In genomic region chr13:96091932-96092253, GRCh38 we compare ENCODE assay signal across 15 cellular contexts. TPM values are rescaled to one million over a fixed set of nuclear protein-coding genes. Genes with fewer than 3 reads are reported as not detected.
DNase-seq lines count a peak whose midpoint lies in the region; ATAC-seq and TF ChIP-seq lines count a peak whose summit lies in the region.
"Had no signal": no experiment of that assay in that cellular context is flagged by ENCODE, and none has a peak within 500 bp of the region (broad histone marks: within the 10 kb centered on the region; RNA-seq: fewer than 3 reads in every experiment).

No MANE protein-coding gene starts in this region.

- H3K9me3 ChIP-seq in left ventricle myocardium inferior (replicated peaks), result no peaks in the 10 kb centered on the region
- H3K9me3 ChIP-seq in heart left ventricle, result no peaks in the 10 kb centered on the region
- no peaks in the 10 kb centered on the region for H3K9me3 ChIP-seq in muscle layer of duodenum (ENCODE audit: control insufficient read depth in 1 of 2, low read length in 2 of 2)

- 5 to 9% (median 9%) methylated on average over 6 of the region's 6 CpGs for WGBS in heart left ventricle, 4 donors

- H3K27ac ChIP-seq in left ventricle myocardium inferior (replicated peaks) (no peak overlapping the region), heart left ventricle (no peak overlapping the region), muscle layer of duodenum (ENCODE audit: low read length) (no peak overlapping the region)
- H3K27ac ChIP-seq: RWPE1 had no signal

- peaks cover 5% of the 10 kb centered on the region for H3K4me1 Mint-ChIP-seq in type B pancreatic cell (ENCODE audit: unreplicated experiment)
- no peaks in the 10 kb centered on the region for H3K4me1 Mint-ChIP-seq in effector memory CD8-positive, alpha-beta T cell (ENCODE audit: low read depth in 2 of 2)

- no peaks in the 10 kb centered on the region for H3K36me3 ChIP-seq in left ventricle myocardium inferior
- H3K36me3 ChIP-seq in heart left ventricle, result no peaks in the 10 kb centered on the region
- H3K36me3 ChIP-seq in muscle layer of duodenum (ENCODE audit: control insufficient read depth in 1 of 2, insufficient read depth in 2 of 2, low read length in 2 of 2), result no peaks in the 10 kb centered on the region

- no peak for TF ChIP-seq CTCF in left ventricle myocardium inferior (IDR thresholded peaks at IDR 0.05; ENCODE audit: borderline replicate concordance)
- TF ChIP-seq CTCF in heart left ventricle (IDR thresholded peaks at IDR 0.05), result no peak
- TF ChIP-seq CTCF in astrocyte of the cerebellum (IDR thresholded peaks at IDR 0.05; ENCODE audit: low read depth, low read length, missing control alignments), result no peak
- TF ChIP-seq CTCF in type B pancreatic cell (conservative IDR thresholded peaks at IDR 0.05), result no peak

- H3K4me3 Mint-ChIP-seq in type B pancreatic cell, result peak overlapping the region; percentile 86
- H3K4me3 Mint-ChIP-seq in effector memory CD8-positive, alpha-beta T cell, result no peak overlapping the region
- H3K4me3 Mint-ChIP-seq: activated CD4-positive, alpha-beta memory T cell treated with anti-CD3 and anti-CD28 coated beads for 36 hours had no signal

- ATAC-seq in heart left ventricle, result no peak
- no peak for ATAC-seq in effector memory CD8-positive, alpha-beta T cell (replicated peaks)
- ATAC-seq in HG03196 (IDR thresholded peaks at IDR 0.05; ENCODE audit: unreplicated experiment), result no peak
- ATAC-seq: stimulated activated naive B cell treated with anti-CD40 and anti-IgM and Interleukin-4, amounts not matched to agents 10 μg/mL and 1 μg/mL and 100 μg/mL, for 72 hours had no signal

- H3K4me1 ChIP-seq in left ventricle myocardium inferior, result peaks cover 18% of the 10 kb centered on the region
- H3K4me1 ChIP-seq in heart left ventricle, result peaks cover 0 to 23% (median 1%) of the 10 kb centered on the region in 12 donors
- H3K4me1 ChIP-seq in muscle layer of duodenum (ENCODE audit: control insufficient read depth in 1 of 2, insufficient read depth in 2 of 2, low read length in 2 of 2), result peaks cover 0 to 14% of the 10 kb centered on the region in 2 donors

- H3K27ac Mint-ChIP-seq in type B pancreatic cell, result no peak overlapping the region
- no peak overlapping the region for H3K27ac Mint-ChIP-seq in effector memory CD8-positive, alpha-beta T cell
- H3K27ac Mint-ChIP-seq: activated CD4-positive, alpha-beta memory T cell treated with anti-CD3 and anti-CD28 coated beads for 36 hours; activated T-helper 2 cell treated with anti-CD3 and anti-CD28 coated beads, Interferon-gamma antibody, Interleukin-2, Interleukin-4, amounts not matched to agents 10 μg/mL and 5 μg/mL and 100 μg/mL, durations not matched to agents 14 hours and 24 hours and 36 hours; stimulated activated naive B cell treated with anti-CD40 and anti-IgM and Interleukin-4, amounts not matched to agents 10 μg/mL and 1 μg/mL and 100 μg/mL, for 72 hours had no signal

- peak overlapping the region; percentile 66 for H3K4me3 ChIP-seq in left ventricle myocardium inferior
- H3K4me3 ChIP-seq in heart left ventricle, result peak overlapping the region in 6 of 12 donors; percentile 40 to 57 (median 46)
- H3K4me3 ChIP-seq in astrocyte of the cerebellum (ENCODE audit: low read depth, low read length), result peak overlapping the region; percentile 53
- peak overlapping the region; percentile 38 to 59 for H3K4me3 ChIP-seq in muscle layer of duodenum (ENCODE audit: low read depth in 1 of 2, low read length in 2 of 2)
- H3K4me3 ChIP-seq: lung had no signal

- no peaks in the 10 kb centered on the region for H3K9me3 Mint-ChIP-seq in type B pancreatic cell
- peaks cover 0 to 1% of the 10 kb centered on the region in 2 donors for H3K9me3 Mint-ChIP-seq in effector memory CD8-positive, alpha-beta T cell
- H3K9me3 Mint-ChIP-seq: activated CD4-positive, alpha-beta memory T cell treated with anti-CD3 and anti-CD28 coated beads for 36 hours; activated T-helper 2 cell treated with anti-CD3 and anti-CD28 coated beads, Interferon-gamma antibody, Interleukin-2, Interleukin-4, amounts not matched to agents 10 μg/mL and 5 μg/mL and 100 μg/mL, durations not matched to agents 14 hours and 24 hours and 36 hours; stimulated activated naive B cell treated with anti-CD40 and anti-IgM and Interleukin-4, amounts not matched to agents 10 μg/mL and 1 μg/mL and 100 μg/mL, for 72 hours had no signal

- no peaks in the 10 kb centered on the region for H3K36me3 Mint-ChIP-seq in type B pancreatic cell
- H3K36me3 Mint-ChIP-seq in effector memory CD8-positive, alpha-beta T cell (ENCODE audit: insufficient read depth), result no peaks in the 10 kb centered on the region
- H3K36me3 Mint-ChIP-seq: stimulated activated naive B cell treated with anti-CD40 and anti-IgM and Interleukin-4, amounts not matched to agents 10 μg/mL and 1 μg/mL and 100 μg/mL, for 72 hours had no signal

- H3K27me3 Mint-ChIP-seq in type B pancreatic cell, result peaks cover 73% of the 10 kb centered on the region
- H3K27me3 Mint-ChIP-seq in effector memory CD8-positive, alpha-beta T cell, result peaks cover 28 to 50% of the 10 kb centered on the region in 2 donors

- intact Hi-C loops in left ventricle myocardium inferior (cut with micrococcal nuclease), result no loop called here
- intact Hi-C loops in heart left ventricle (cut with DNase I), result no loop called here

- DNase-seq in left ventricle myocardium inferior (no peak), heart left ventricle (no peak), astrocyte of the cerebellum (ENCODE audit: low read depth) (no peak), type B pancreatic cell (ENCODE audit: extremely low spot score, unreplicated experiment) (no peak), activated gamma-delta T cell treated with Interleukin-2 at 50 U/mL for 16 hours (no peak)
- DNase-seq in effector memory CD8-positive, alpha-beta T cell, result no peak
- DNase-seq: activated CD4-positive, alpha-beta memory T cell treated with anti-CD3 and anti-CD28 coated beads for 36 hours; NCI-H2081 treated with DMSO at 0.1 percent for 48 hours; stimulated activated CD4-positive, alpha-beta T cell treated with anti-CD3 and anti-CD28 coated beads, Interleukin-4, amount 100 ng/mL, for 1 hour; stimulated activated naive B cell treated with anti-CD40 and anti-IgM and Interleukin-4, amounts not matched to agents 10 μg/mL and 1 μg/mL and 100 μg/mL, for 72 hours had no signal

- no peak for TF ChIP-seq POLR2A in heart left ventricle (IDR thresholded peaks at IDR 0.05)

- H3K27me3 ChIP-seq in left ventricle myocardium inferior (ENCODE audit: low read depth), result peaks cover 82% of the 10 kb centered on the region
- peaks cover 9 to 80% (median 48%) of the 10 kb centered on the region in 9 donors for H3K27me3 ChIP-seq in heart left ventricle
- peaks cover 26% of the 10 kb centered on the region for H3K27me3 ChIP-seq in muscle layer of duodenum (ENCODE audit: low read depth, low read length)

- in situ Hi-C loops in astrocyte of the cerebellum (cut with HindIII; ENCODE audit: low sequenced_read_pairs), result no loop called here

RNA-seq across cellular contexts. Expression of gene HS6ST3, which starts 2.0 kb away (rescaled TPM):
- total RNA-seq in left ventricle myocardium inferior (2.0 TPM), heart left ventricle (1 to 10 TPM in 7 of 9 donors, under 1 TPM in 2; 0.57 to 5.2 (median 1.2) TPM), type B pancreatic cell (ENCODE audit: low replicate concordance) (4.2 and 4.7 TPM in 2 replicates)
- under 1 TPM; 0.01 to 0.27 TPM for polyA plus RNA-seq in heart left ventricle
- total RNA-seq: activated CD4-positive, alpha-beta memory T cell treated with anti-CD3 and anti-CD28 coated beads for 36 hours; activated T-helper 2 cell treated with anti-CD3 and anti-CD28 coated beads, Interferon-gamma antibody, Interleukin-2, Interleukin-4, amounts not matched to agents 10 μg/mL and 5 μg/mL and 100 μg/mL, durations not matched to agents 14 hours and 24 hours and 36 hours had no signal

RNA-seq across cellular contexts. Expression of gene UGGT2, which starts 38.7 kb away (rescaled TPM):
- total RNA-seq in left ventricle myocardium inferior, result 11.4 TPM
- total RNA-seq in heart left ventricle, result 10 to 100 TPM in 8 of 9 donors, 1 to 10 TPM in 1; 9.6 to 15.9 (median 13.5) TPM
- polyA plus RNA-seq in heart left ventricle, result 1 to 10 TPM; 4.3 to 5.7 TPM
- 20.8 and 38.5 TPM in 2 replicates for total RNA-seq in type B pancreatic cell (ENCODE audit: low replicate concordance)
